In the genomic region with DNA sequence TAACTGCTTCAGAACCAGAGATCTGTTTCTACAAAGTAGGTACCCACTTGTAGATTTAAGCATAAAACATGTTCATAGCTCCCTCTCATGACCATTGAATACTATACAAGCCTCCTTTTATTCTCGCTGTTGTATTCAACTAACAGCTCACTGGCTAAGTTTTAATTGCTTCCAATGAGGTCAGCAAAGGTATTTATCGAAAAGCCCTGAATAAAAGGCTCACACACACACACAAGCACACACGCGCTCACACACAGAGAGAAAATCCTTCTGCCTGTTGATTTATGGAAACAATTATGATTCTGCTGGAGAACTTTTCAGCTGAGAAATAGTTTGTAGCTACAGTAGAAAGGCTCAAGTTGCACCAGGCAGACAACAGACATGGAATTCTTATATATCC, we compare ENCODE assay signal across 10 cellular contexts.
DNase-seq lines count a peak whose midpoint lies in the region; ATAC-seq and TF ChIP-seq lines count a peak whose summit lies in the region.
"Had no signal": no experiment of that assay in that cellular context is flagged by ENCODE, and none has a peak within 500 bp of the region (broad histone marks: within the 10 kb centered on the region; RNA-seq: fewer than 3 reads in every experiment).

A gene with protein sequence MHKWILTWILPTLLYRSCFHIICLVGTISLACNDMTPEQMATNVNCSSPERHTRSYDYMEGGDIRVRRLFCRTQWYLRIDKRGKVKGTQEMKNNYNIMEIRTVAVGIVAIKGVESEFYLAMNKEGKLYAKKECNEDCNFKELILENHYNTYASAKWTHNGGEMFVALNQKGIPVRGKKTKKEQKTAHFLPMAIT (plus strand): TSS at position 222 of the 400 bp plus-strand sequence. CDS start 1,056 bp downstream, outside the sequence.

- H3K27ac ChIP-seq in tibial artery, result peak within 1 kb of the TSS in 1 of 2 donors; percentile 13

- peaks cover 4% of the 10 kb centered on the region for H3K4me1 Mint-ChIP-seq in memory B cell

- H3K4me1 ChIP-seq in Loucy (ENCODE audit: insufficient read depth, low read length, poor library complexity, severe bottlenecking), result peaks cover 6% of the 10 kb centered on the region
- peaks cover 0 to 6% (median 1%) of the 10 kb centered on the region in 4 donors for H3K4me1 ChIP-seq in tibial artery

- DNase-seq in cardiac fibroblast (ENCODE audit: low read depth in 2 of 2), result peak; percentile 19 to 90
- DNase-seq in memory B cell (ENCODE audit: low spot score in 2 of 2), result no peak
- no peak for DNase-seq in tibial artery
- DNase-seq in NCI-H187 (lab: John Stamatoyannopoulos, UW), result no peak
- no peak for DNase-seq in activated CD4-positive, alpha-beta T cell treated with anti-CD3 and anti-CD28 coated beads, Interleukin-2, amount 50 U/mL, for 4 hours
- no peak for DNase-seq in LoVo (ENCODE audit: low spot score)
- DNase-seq: NCI-H1092 treated with DMSO at 0.1 percent for 48 hours; stimulated activated naive CD8-positive, alpha-beta T cell treated with anti-CD3 and anti-CD28 coated beads, Interleukin-15, Interleukin-2, amounts not matched to agents 100 U/mL and 50 U/mL, for 24 hours had no signal

- H3K36me3 ChIP-seq in Loucy (ENCODE audit: insufficient read depth, low read length) (no peaks in the 10 kb centered on the region), tibial artery (no peaks in the 10 kb centered on the region)

- peak within 1 kb of the TSS; percentile 20 for H3K4me2 ChIP-seq in Loucy (ENCODE audit: low read depth, low read length, poor library complexity, severe bottlenecking)

- no peaks in the 10 kb centered on the region for H3K36me3 Mint-ChIP-seq in memory B cell

- H3K79me2 ChIP-seq in Loucy (ENCODE audit: insufficient read depth, low read length), result no peaks in the 10 kb centered on the region

- ATAC-seq in memory B cell (ENCODE audit: low read depth) (no peak), HG03354 (IDR thresholded peaks at IDR 0.05; ENCODE audit: poor library complexity, severe bottlenecking, unreplicated experiment) (no peak)
- ATAC-seq: stimulated activated naive CD8-positive, alpha-beta T cell treated with anti-CD3 and anti-CD28 coated beads, Interleukin-15, Interleukin-2, amounts not matched to agents 100 U/mL and 50 U/mL, for 24 hours had no signal

- no peaks in the 10 kb centered on the region for H3K9me3 Mint-ChIP-seq in memory B cell

- H3K9me3 ChIP-seq in Loucy (ENCODE audit: insufficient read depth, low read depth, low read length), result no peaks in the 10 kb centered on the region
- H3K9me3 ChIP-seq in tibial artery, result no peaks in the 10 kb centered on the region

- intact Hi-C loops in tibial artery (cut with DNase I; ENCODE audit: low total_unique reads), result loop anchor here (10.0 kb wide), 1 partner anchor 558 kb away; no protein-coding TSS in a partner anchor

- H4K20me1 ChIP-seq in Loucy (ENCODE audit: insufficient read depth, low read length, poor library complexity, severe bottlenecking), result no peaks in the 10 kb centered on the region

- TF ChIP-seq CTCF in Loucy (conservative IDR thresholded peaks at IDR 0.05; ENCODE audit: low read length), result peak; percentile 29; the same call in 1 of the 2 replicates
- TF ChIP-seq CTCF in cardiac fibroblast (IDR thresholded peaks at IDR 0.05; ENCODE audit: low read depth, low read length), result no peak
- no peak for TF ChIP-seq CTCF in tibial artery (IDR thresholded peaks at IDR 0.05)

- H3K4me3 ChIP-seq in Loucy (ENCODE audit: low read length, poor library complexity, severe bottlenecking) (peak within 1 kb of the TSS; percentile 30), cardiac fibroblast (replicated peaks in 1 of 2; ENCODE audit: low read depth in 2 of 2, low read length in 2 of 2) (peak within 1 kb of the TSS in 1 of 2 donors; percentile 39), tibial artery (peak within 1 kb of the TSS; percentile 26 to 32)

- H3K27ac Mint-ChIP-seq in memory B cell, result peak within 1 kb of the TSS; percentile 86

- H3K9ac ChIP-seq in Loucy (ENCODE audit: low read depth, low read length, poor library complexity, severe bottlenecking), result peak within 1 kb of the TSS; percentile 38

- H3F3A ChIP-seq in Loucy (ENCODE audit: low read depth), result no peaks in the 10 kb centered on the region

- H3K27me3 Mint-ChIP-seq in memory B cell, result peaks cover 3% of the 10 kb centered on the region

- H3K9me2 ChIP-seq in Loucy (replicated peaks; ENCODE audit: low read depth, low read length), result no peaks in the 10 kb centered on the region

- H3K27me3 ChIP-seq in Loucy (ENCODE audit: insufficient read depth, low read length, poor library complexity, severe bottlenecking), result no peaks in the 10 kb centered on the region
- no peaks in the 10 kb centered on the region for H3K27me3 ChIP-seq in tibial artery

- peak within 1 kb of the TSS; percentile 70; the same call in 1 of the 2 replicates for H2AFZ ChIP-seq in Loucy (ENCODE audit: low read length)

- no peak within 1 kb of the TSS for H3K4me3 Mint-ChIP-seq in memory B cell

Comparison
In these comparisons a context has a peak if more than half of its experiments do, and no peak if none do; other contexts are left out.
1. DNase-seq: peak in cardiac fibroblast (2 of 2); none in memory B cell (0 of 2), tibial artery (0 of 2), NCI-H187 (0 of 2), activated CD4-positive, alpha-beta T cell treated with anti-CD3 and anti-CD28 coated beads, Interleukin-2, amount 50 U/mL, for 4 hours (0 of 2) and LoVo (single experiment).